In the genomic region with DNA sequence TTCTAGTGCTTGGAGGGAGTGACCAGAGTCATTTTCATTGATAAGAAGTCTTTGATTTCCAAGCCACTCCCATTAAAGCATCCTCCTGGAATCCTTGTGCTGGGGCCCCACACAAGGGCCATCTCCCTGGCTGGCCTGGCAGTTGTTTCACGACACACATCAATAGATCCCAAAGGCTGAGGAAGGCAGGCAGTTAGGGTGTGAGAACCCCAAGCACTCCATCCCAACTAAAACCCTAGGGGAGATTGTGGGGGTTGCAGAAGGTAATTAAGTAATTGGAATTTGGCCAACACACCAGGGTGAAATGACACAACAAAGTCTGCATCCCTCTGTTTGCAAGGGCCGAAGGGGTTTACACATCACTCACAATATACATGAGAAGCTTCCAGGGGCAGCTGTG, we compare ENCODE assay signal across 1 cellular context.
TF ChIP-seq lines count a peak whose summit lies in the region.

No MANE protein-coding gene starts in this region.

TF ChIP-seq in GM23338, 12 proteins besides CTCF, POLR2A, EP300 and RAD21 (continued from another document):
- TF ChIP-seq, protein P1, sequence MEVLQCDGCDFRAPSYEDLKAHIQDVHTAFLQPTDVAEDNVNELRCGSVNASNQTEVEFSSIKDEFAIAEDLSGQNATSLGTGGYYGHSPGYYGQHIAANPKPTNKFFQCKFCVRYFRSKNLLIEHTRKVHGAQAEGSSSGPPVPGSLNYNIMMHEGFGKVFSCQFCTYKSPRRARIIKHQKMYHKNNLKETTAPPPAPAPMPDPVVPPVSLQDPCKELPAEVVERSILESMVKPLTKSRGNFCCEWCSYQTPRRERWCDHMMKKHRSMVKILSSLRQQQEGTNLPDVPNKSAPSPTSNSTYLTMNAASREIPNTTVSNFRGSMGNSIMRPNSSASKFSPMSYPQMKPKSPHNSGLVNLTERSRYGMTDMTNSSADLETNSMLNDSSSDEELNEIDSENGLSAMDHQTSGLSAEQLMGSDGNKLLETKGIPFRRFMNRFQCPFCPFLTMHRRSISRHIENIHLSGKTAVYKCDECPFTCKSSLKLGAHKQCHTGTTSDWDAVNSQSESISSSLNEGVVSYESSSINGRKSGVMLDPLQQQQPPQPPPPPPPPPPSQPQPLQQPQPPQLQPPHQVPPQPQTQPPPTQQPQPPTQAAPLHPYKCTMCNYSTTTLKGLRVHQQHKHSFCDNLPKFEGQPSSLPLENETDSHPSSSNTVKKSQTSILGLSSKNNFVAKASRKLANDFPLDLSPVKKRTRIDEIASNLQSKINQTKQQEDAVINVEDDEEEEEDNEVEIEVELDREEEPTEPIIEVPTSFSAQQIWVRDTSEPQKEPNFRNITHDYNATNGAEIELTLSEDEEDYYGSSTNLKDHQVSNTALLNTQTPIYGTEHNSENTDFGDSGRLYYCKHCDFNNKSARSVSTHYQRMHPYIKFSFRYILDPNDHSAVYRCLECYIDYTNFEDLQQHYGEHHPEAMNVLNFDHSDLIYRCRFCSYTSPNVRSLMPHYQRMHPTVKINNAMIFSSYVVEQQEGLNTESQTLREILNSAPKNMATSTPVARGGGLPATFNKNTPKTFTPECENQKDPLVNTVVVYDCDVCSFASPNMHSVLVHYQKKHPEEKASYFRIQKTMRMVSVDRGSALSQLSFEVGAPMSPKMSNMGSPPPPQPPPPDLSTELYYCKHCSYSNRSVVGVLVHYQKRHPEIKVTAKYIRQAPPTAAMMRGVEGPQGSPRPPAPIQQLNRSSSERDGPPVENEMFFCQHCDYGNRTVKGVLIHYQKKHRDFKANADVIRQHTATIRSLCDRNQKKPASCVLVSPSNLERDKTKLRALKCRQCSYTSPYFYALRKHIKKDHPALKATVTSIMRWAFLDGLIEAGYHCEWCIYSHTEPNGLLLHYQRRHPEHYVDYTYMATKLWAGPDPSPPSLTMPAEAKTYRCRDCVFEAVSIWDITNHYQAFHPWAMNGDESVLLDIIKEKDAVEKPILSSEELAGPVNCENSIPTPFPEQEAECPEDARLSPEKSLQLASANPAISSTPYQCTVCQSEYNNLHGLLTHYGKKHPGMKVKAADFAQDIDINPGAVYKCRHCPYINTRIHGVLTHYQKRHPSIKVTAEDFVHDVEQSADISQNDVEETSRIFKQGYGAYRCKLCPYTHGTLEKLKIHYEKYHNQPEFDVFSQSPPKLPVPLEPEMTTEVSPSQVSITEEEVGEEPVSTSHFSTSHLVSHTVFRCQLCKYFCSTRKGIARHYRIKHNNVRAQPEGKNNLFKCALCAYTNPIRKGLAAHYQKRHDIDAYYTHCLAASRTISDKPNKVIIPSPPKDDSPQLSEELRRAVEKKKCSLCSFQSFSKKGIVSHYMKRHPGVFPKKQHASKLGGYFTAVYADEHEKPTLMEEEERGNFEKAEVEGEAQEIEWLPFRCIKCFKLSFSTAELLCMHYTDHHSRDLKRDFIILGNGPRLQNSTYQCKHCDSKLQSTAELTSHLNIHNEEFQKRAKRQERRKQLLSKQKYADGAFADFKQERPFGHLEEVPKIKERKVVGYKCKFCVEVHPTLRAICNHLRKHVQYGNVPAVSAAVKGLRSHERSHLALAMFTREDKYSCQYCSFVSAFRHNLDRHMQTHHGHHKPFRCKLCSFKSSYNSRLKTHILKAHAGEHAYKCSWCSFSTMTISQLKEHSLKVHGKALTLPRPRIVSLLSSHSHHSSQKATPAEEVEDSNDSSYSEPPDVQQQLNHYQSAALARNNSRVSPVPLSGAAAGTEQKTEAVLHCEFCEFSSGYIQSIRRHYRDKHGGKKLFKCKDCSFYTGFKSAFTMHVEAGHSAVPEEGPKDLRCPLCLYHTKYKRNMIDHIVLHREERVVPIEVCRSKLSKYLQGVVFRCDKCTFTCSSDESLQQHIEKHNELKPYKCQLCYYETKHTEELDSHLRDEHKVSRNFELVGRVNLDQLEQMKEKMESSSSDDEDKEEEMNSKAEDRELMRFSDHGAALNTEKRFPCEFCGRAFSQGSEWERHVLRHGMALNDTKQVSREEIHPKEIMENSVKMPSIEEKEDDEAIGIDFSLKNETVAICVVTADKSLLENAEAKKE (CRISPR knock-in tag; IDR thresholded peaks at IDR 0.05), result no peak
- TF ChIP-seq EZH2phosphoT487 (IDR thresholded peaks at IDR 0.05; ENCODE audit: unreplicated experiment) (no peak), ZNF331 (CRISPR knock-in tag; IDR thresholded peaks at IDR 0.05; ENCODE audit: low read depth) (no peak), EZH2 (IDR thresholded peaks at IDR 0.05; ENCODE audit: low read depth, unreplicated experiment) (no peak), STAT1 (IDR thresholded peaks at IDR 0.05; ENCODE audit: unreplicated experiment) (no peak)
